In the genomic region with DNA sequence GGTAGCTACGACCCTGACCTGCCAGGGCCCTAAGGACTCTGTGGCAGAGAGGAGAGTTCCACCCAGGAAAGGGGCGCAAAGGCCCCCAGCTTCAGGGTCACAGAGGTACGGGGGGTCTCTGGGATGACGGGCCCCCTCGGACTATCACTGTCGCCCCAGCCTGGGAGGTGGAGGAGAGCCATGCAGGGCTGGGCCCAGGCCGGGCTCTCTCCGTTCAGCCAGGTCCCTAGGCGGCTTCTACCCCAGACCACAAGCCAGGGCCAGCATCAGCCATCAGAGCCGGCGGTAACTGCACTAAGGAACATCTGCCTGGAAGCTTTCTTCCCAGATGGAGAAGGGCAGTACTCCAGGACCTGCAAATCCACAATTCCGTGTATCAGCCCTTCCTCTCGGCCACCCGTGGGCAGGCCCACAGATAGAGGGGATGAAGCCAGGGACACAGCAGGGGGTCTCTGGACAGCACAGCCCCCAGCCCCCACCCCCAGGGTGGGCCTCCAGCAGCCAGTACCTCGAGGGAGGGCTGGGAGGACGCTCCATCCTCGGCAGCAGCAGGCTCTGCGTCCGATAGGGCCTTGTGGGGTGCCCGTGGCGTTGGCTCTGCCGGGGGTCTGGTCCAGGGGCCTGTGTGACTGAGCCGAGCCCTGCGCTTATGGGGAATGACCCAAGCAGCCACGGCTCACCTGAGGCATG, we compare ENCODE assay signal across 30 cellular contexts. TPM values are rescaled to one million over a fixed set of nuclear protein-coding genes. Genes with fewer than 3 reads are reported as not detected.
A peak's percentile ranks its signal among the peaks of the same experiment; 100 is the strongest.
DNase-seq lines count a peak whose midpoint lies in the region; ATAC-seq, FAIRE-seq and TF ChIP-seq lines count a peak whose summit lies in the region.
"Had no signal": no experiment of that assay in that cellular context is flagged by ENCODE, and none has a peak within 500 bp of the region (broad histone marks: within the 10 kb centered on the region; RNA-seq: fewer than 3 reads in every experiment).

No MANE protein-coding gene starts in this region.

- DNase-seq in A549 (ENCODE audit: low read depth in 1 of 2, low spot score in 1 of 2), result no peak
- DNase-seq in GM12891 (ENCODE audit: insufficient read length, low spot score), result peak; percentile 12
- DNase-seq in WTC11 (ENCODE audit: low spot score), result peak; percentile 16
- peak; percentile 75 for DNase-seq in mesenteric fat pad (ENCODE audit: low spot score)
- DNase-seq: ACHN; activated CD4-positive, alpha-beta T cell treated with anti-CD3 and anti-CD28 coated beads, Interleukin-2, amount 10 ng/mL, durations not matched to agents 7 days and 5 days; activated CD8-positive, alpha-beta memory T cell treated with anti-CD3 and anti-CD28 coated beads, Interleukin-2, amount 10 ng/mL, durations not matched to agents 7 days and 5 days; Calu3; dorsolateral prefrontal cortex; GM23248; heart right ventricle; Kasumi-1; left colon; mesendoderm; naive B cell; NCI-H187; NCI-H2171 treated with DMSO at 0.1 percent for 48 hours; NCI-H524; ovary; retina; stimulated activated CD4-positive, alpha-beta T cell treated with anti-CD3 and anti-CD28 coated beads, Interleukin-2, amount 100 ng/mL, for 24 hours had no signal

- H3K9me3 Mint-ChIP-seq in WTC11, result no peaks in the 10 kb centered on the region
- H3K9me3 Mint-ChIP-seq: activated CD4-positive, alpha-beta T cell treated with anti-CD3 and anti-CD28 coated beads, Interleukin-2, amount 10 ng/mL, durations not matched to agents 7 days and 5 days; activated naive CD4-positive, alpha-beta T cell treated with anti-CD3 and anti-CD28 coated beads, Interleukin-2, amount 50 U/mL, for 72 hours; activated T-helper 1 cell treated with anti-CD3 and anti-CD28 coated beads, Interleukin-12 subunit alpha, Interleukin-12 subunit beta, Interleukin-2, Interleukin-4 antibody, amounts not matched to agents 30 ng/mL and 10 ng/mL and 1 ng/mL, durations not matched to agents 14 hours and 24 hours and 36 hours; central memory CD8-positive, alpha-beta T cell; naive B cell; stimulated activated effector memory CD8-positive, alpha-beta T cell treated with anti-CD3 and anti-CD28 coated beads, Interleukin-12 subunit alpha, Interleukin-12 subunit beta, amount 100 ng/mL, for 72 hours had no signal

- peak overlapping the region; percentile 94 for H3K27ac Mint-ChIP-seq in WTC11
- H3K27ac Mint-ChIP-seq: activated CD4-positive, alpha-beta T cell treated with anti-CD3 and anti-CD28 coated beads, Interleukin-2, amount 10 ng/mL, durations not matched to agents 7 days and 5 days; activated CD8-positive, alpha-beta memory T cell treated with anti-CD3 and anti-CD28 coated beads, Interleukin-2, amount 10 ng/mL, durations not matched to agents 7 days and 5 days; activated naive CD4-positive, alpha-beta T cell treated with anti-CD3 and anti-CD28 coated beads, Interleukin-2, amount 50 U/mL, for 72 hours; activated T-helper 1 cell treated with anti-CD3 and anti-CD28 coated beads, Interleukin-12 subunit alpha, Interleukin-12 subunit beta, Interleukin-2, Interleukin-4 antibody, amounts not matched to agents 30 ng/mL and 10 ng/mL and 1 ng/mL, durations not matched to agents 14 hours and 24 hours and 36 hours; stimulated activated effector memory CD8-positive, alpha-beta T cell treated with anti-CD3 and anti-CD28 coated beads, Interleukin-12 subunit alpha, Interleukin-12 subunit beta, amount 100 ng/mL, for 72 hours had no signal

- no peak for TF ChIP-seq CTCF in A549 (IDR thresholded peaks at IDR 0.05)
- TF ChIP-seq CTCF in WTC11 (IDR thresholded peaks at IDR 0.05), result no peak

- CTCF ChIA-PET in A549 (lab: Yijun Ruan, JAX), result interaction anchor here (0.7 to 2.4 kb wide), 6 partner anchors 32 to 90 kb away, joined by 3 to 13 read pairs (median 4); no protein-coding TSS in a partner anchor
- CTCF ChIA-PET in WTC11 (lab: Charles Lee), result interaction anchor here (1.0 to 1.6 kb wide), 7 partner anchors 43 to 89 kb away, joined by 3 to 7 read pairs (median 5); no protein-coding TSS in a partner anchor

- peak overlapping the region; percentile 98 for H3K4me2 ChIP-seq in A549
- H3K4me2 ChIP-seq: smooth muscle cell had no signal

- TF ChIP-seq POLR2A in A549 (IDR thresholded peaks at IDR 0.05; ENCODE audit: low read length) (no peak), GM12891 (IDR thresholded peaks at IDR 0.05; ENCODE audit: low read depth, low read length) (no peak)

- WGBS in A549 (ENCODE audit: missing lambda C conversion rate), result 86% methylated on average over 18 of the region's 25 CpGs

- H3K27ac ChIP-seq in A549, result peak overlapping the region; percentile 53 to 99; a peak in 3 of 6 replicates
- H3K27ac ChIP-seq: GM23248, heart right ventricle, ovary had no signal

- H3K36me3 Mint-ChIP-seq in WTC11, result no peaks in the 10 kb centered on the region
- H3K36me3 Mint-ChIP-seq: activated CD8-positive, alpha-beta memory T cell treated with anti-CD3 and anti-CD28 coated beads, Interleukin-2, amount 10 ng/mL, durations not matched to agents 7 days and 5 days; activated naive CD4-positive, alpha-beta T cell treated with anti-CD3 and anti-CD28 coated beads, Interleukin-2, amount 50 U/mL, for 72 hours; naive B cell; stimulated activated effector memory CD8-positive, alpha-beta T cell treated with anti-CD3 and anti-CD28 coated beads, Interleukin-12 subunit alpha, Interleukin-12 subunit beta, amount 100 ng/mL, for 72 hours had no signal

- POLR2A ChIA-PET in A549 (lab: Yijun Ruan, JAX), result no interaction called here
- POLR2A ChIA-PET in WTC11 (lab: Charles Lee), result interaction anchor here (1.1 kb wide), 1 partner anchor 39 kb away, joined by 4 read pairs; the partner anchor contains the start of gene NACC2

- ATAC-seq in A549 (no peak), WTC11 (no peak), HG03565 (IDR thresholded peaks at IDR 0.05; ENCODE audit: unreplicated experiment) (no peak), GM18867 (IDR thresholded peaks at IDR 0.05; ENCODE audit: unreplicated experiment) (no peak), HG03097 (IDR thresholded peaks at IDR 0.05; ENCODE audit: low FRiP score, unreplicated experiment) (no peak), HG03571 (IDR thresholded peaks at IDR 0.05; ENCODE audit: unreplicated experiment) (no peak)
- ATAC-seq: activated CD8-positive, alpha-beta memory T cell treated with anti-CD3 and anti-CD28 coated beads, Interleukin-2, amount 10 ng/mL, durations not matched to agents 7 days and 5 days; activated naive CD4-positive, alpha-beta T cell treated with anti-CD3 and anti-CD28 coated beads, Interleukin-2, amount 50 U/mL, for 72 hours; heart right ventricle; left colon; stimulated activated effector memory CD8-positive, alpha-beta T cell treated with anti-CD3 and anti-CD28 coated beads, Interleukin-12 subunit alpha, Interleukin-12 subunit beta, amount 100 ng/mL, for 72 hours had no signal

- no peak for TF ChIP-seq RAD21 in A549 (conservative IDR thresholded peaks at IDR 0.05 in 1 of 2, IDR thresholded peaks at IDR 0.05 in 1 of 2)

- H3K4me1 ChIP-seq in A549, result peaks cover 58% of the 10 kb centered on the region

- no peak for TF ChIP-seq EP300 in A549 (IDR thresholded peaks at IDR 0.05)

- no peaks in the 10 kb centered on the region for H3K27me3 Mint-ChIP-seq in WTC11 (ENCODE audit: low read depth)
- H3K27me3 Mint-ChIP-seq: central memory CD8-positive, alpha-beta T cell had no signal

- H3K4me3 ChIP-seq in A549, result no peak overlapping the region
- H3K4me3 ChIP-seq: dorsolateral prefrontal cortex, GM23248, heart right ventricle, ovary, smooth muscle cell had no signal

- FAIRE-seq in A549 (lab: Jason Lieb, UNC), result no peak
- no peak for FAIRE-seq in GM12891 (lab: Jason Lieb, UNC)

- no peak overlapping the region for H3K4me3 Mint-ChIP-seq in WTC11
- H3K4me3 Mint-ChIP-seq: activated CD4-positive, alpha-beta T cell treated with anti-CD3 and anti-CD28 coated beads, Interleukin-2, amount 10 ng/mL, durations not matched to agents 7 days and 5 days; activated CD8-positive, alpha-beta memory T cell treated with anti-CD3 and anti-CD28 coated beads, Interleukin-2, amount 10 ng/mL, durations not matched to agents 7 days and 5 days; activated T-helper 1 cell treated with anti-CD3 and anti-CD28 coated beads, Interleukin-12 subunit alpha, Interleukin-12 subunit beta, Interleukin-2, Interleukin-4 antibody, amounts not matched to agents 30 ng/mL and 10 ng/mL and 1 ng/mL, durations not matched to agents 14 hours and 24 hours and 36 hours; central memory CD8-positive, alpha-beta T cell; stimulated activated effector memory CD8-positive, alpha-beta T cell treated with anti-CD3 and anti-CD28 coated beads, Interleukin-12 subunit alpha, Interleukin-12 subunit beta, amount 100 ng/mL, for 72 hours had no signal

- no peaks in the 10 kb centered on the region for H3K9me3 ChIP-seq in A549
- H3K9me3 ChIP-seq: heart right ventricle, ovary had no signal

- peaks cover 38% of the 10 kb centered on the region for H3K4me1 Mint-ChIP-seq in WTC11

TF ChIP-seq in A549, 52 proteins besides CTCF, POLR2A, EP300 and RAD21 (continues in another document):
- TF ChIP-seq EHMT2 (IDR thresholded peaks at IDR 0.05; ENCODE audit: low read depth), result no peak

TF ChIP-seq in GM12891, 5 proteins besides CTCF, POLR2A, EP300 and RAD21:
- TF ChIP-seq SPI1 (IDR thresholded peaks at IDR 0.05; ENCODE audit: low read depth, low read length) (no peak), TAF1 (IDR thresholded peaks at IDR 0.05; ENCODE audit: low read depth, low read length) (no peak), POU2F2 (IDR thresholded peaks at IDR 0.05; ENCODE audit: low read depth, low read length) (no peak), POLR2AphosphoS5 (IDR thresholded peaks at IDR 0.05; ENCODE audit: low read depth, low read length) (no peak), PAX5 (IDR thresholded peaks at IDR 0.05; ENCODE audit: insufficient read depth, low read length, severe bottlenecking) (no peak)

TF ChIP-seq in WTC11, 78 proteins besides CTCF, POLR2A, EP300 and RAD21 (continues in another document):
- TF ChIP-seq ZNF263 (CRISPR knock-in tag; IDR thresholded peaks at IDR 0.05; ENCODE audit: low read depth), result no peak
- no peak for TF ChIP-seq TEAD4 (CRISPR knock-in tag; IDR thresholded peaks at IDR 0.05)

RNA-seq across cellular contexts. Expression of gene NACC2, which starts 38.4 kb away (rescaled TPM):
- polyA plus RNA-seq in A549 (2011; rRNA removed) (12.7 and 16.1 TPM in 2 replicates), A549 (2017; fragmentation: RNase III; extraction: RNeasy Plus Mini Kit Qiagen cat#74134 plus additional on column Dnase treatment) (28.4 to 29.5 TPM (median 29.2 TPM) in 3 replicates)
- polyA plus RNA-seq in A549 (2012; cell fraction: cytosol; rRNA removed), result 24.7 and 31.7 TPM in 2 replicates
- 60.5 and 64.5 TPM in 2 replicates for polyA plus RNA-seq in A549 (2012; cell fraction: nucleus; rRNA removed)
- polyA minus RNA-seq in A549 (2011; rRNA and poly(A)+ RNA removed), result 16.6 and 18.9 TPM in 2 replicates
- 0.39 TPM for polyA plus RNA-seq in GM12891 (2012; ENCODE audit: low read depth, missing spikeins)
- total RNA-seq in WTC11 (2021) (14.1 to 17.1 TPM (median 14.5 TPM) in 3 replicates), mesenteric fat pad (41.4 TPM)

Comparison
In these comparisons a context has a peak if more than half of its experiments do, and no peak if none do; other contexts are left out.
1. DNase-seq: peak in GM12891 (single experiment), WTC11 (single experiment) and mesenteric fat pad (single experiment); none in A549 (0 of 2).